In genomic region chr16:58392215-58393137, GRCh38 we compare ENCODE assay signal across 8 cellular contexts. TPM values are rescaled to one million over a fixed set of nuclear protein-coding genes. Genes with fewer than 3 reads are reported as not detected.
DNase-seq lines count a peak whose midpoint lies in the region; ATAC-seq, FAIRE-seq and TF ChIP-seq lines count a peak whose summit lies in the region.

TSS of gene GINS3 (plus strand) at chr16:58392471. CDS start at chr16:58392602, 131 bp downstream.

- no peaks in the 10 kb centered on the region; the same call in 1 of the 2 replicates for H3K27me3 ChIP-seq in BJ (ENCODE audit: control insufficient read depth, insufficient read depth, low read length)
- no peaks in the 10 kb centered on the region; a peak in 1 of 5 replicates for H3K27me3 ChIP-seq in HepG2 (ENCODE audit: control insufficient read depth in 1 of 2, insufficient read depth in 2 of 2, low read length in 2 of 2)

- FAIRE-seq in HepG2 (lab: Jason Lieb, UNC): peak; percentile 46

- TF ChIP-seq EP300 in HepG2 (IDR thresholded peaks at IDR 0.05; ENCODE audit: low read depth in 2 of 2, low read length in 2 of 2): peak in 1 of 2 experiments; percentile 43; a peak in 1 of 4 replicates
- peak; percentile 42; the same call in 1 of the 2 replicates for TF ChIP-seq EP300 in HepG2 (CRISPR knock-in tag; IDR thresholded peaks at IDR 0.05; ENCODE audit: borderline replicate concordance)

- peaks cover 1% of the 10 kb centered on the region for H3K9me3 Mint-ChIP-seq in activated CD4-positive, alpha-beta T cell treated with anti-CD3 and anti-CD28 coated beads, Interleukin-2, amount 10 ng/mL, durations not matched to agents 7 days and 5 days

- CTCF ChIA-PET in BJ (lab: Yijun Ruan, JAX) (interaction anchor here (0.7 to 2.0 kb wide), 3 partner anchors 10 to 95 kb away, joined by 3 to 6 read pairs (median 3); no protein-coding TSS in a partner anchor), HepG2 (lab: Yijun Ruan, JAX; ENCODE audit: low intra/inter-chr PET ratio, low total read pairs) (no interaction called here)
- CTCF ChIA-PET in activated CD4-positive, alpha-beta T cell treated with anti-CD3 and anti-CD28 coated beads, Interleukin-2, amount 10 ng/mL, durations not matched to agents 7 days and 5 days (lab: Charles Lee): interaction anchor here (0.9 to 1.8 kb wide), 3 partner anchors 18 to 338 kb away, joined by 3 to 4 read pairs (median 3); no protein-coding TSS in a partner anchor

- H3K27ac Mint-ChIP-seq in activated CD4-positive, alpha-beta T cell treated with anti-CD3 and anti-CD28 coated beads, Interleukin-2, amount 10 ng/mL, durations not matched to agents 7 days and 5 days: peak within 1 kb of the TSS; percentile 99

- 1% methylated on average over 53 of the region's 67 CpGs for WGBS in HepG2 (ENCODE audit: low lambda C conversion rate)

- H3K36me3 Mint-ChIP-seq in activated CD4-positive, alpha-beta T cell treated with anti-CD3 and anti-CD28 coated beads, Interleukin-2, amount 10 ng/mL, durations not matched to agents 7 days and 5 days (ENCODE audit: low read depth): peaks cover 18% of the 10 kb centered on the region

- peak within 1 kb of the TSS; percentile 82 for H3K9ac ChIP-seq in HepG2 (ENCODE audit: insufficient read depth, low read depth, low read length)

- H3K4me3 Mint-ChIP-seq in activated CD4-positive, alpha-beta T cell treated with anti-CD3 and anti-CD28 coated beads, Interleukin-2, amount 10 ng/mL, durations not matched to agents 7 days and 5 days: peak within 1 kb of the TSS; percentile 100

- H3K36me3 ChIP-seq in BJ (ENCODE audit: control insufficient read depth, insufficient read depth, low read length) (no peaks in the 10 kb centered on the region), HepG2 (replicated peaks in 1 of 2; ENCODE audit: control insufficient read depth in 1 of 2, insufficient read depth in 2 of 2, low read length in 2 of 2) (no peaks in the 10 kb centered on the region)

- ATAC-seq in HG03460 (IDR thresholded peaks at IDR 0.05; ENCODE audit: unreplicated experiment) (peak; percentile 98), HepG2 (peak; percentile 99)

- POLR2A ChIA-PET in BJ (lab: Charles Lee) (no interaction called here), HepG2 (lab: Yijun Ruan, JAX) (interaction anchor here (1.0 to 1.6 kb wide), 6 partner anchors 9 to 368 kb away, joined by 3 to 5 read pairs (median 4); partner anchors contain the start of genes GOT2 and SLC38A7)
- POLR2A ChIA-PET in activated CD4-positive, alpha-beta T cell treated with anti-CD3 and anti-CD28 coated beads, Interleukin-2, amount 10 ng/mL, durations not matched to agents 7 days and 5 days (lab: Charles Lee): no interaction called here

- no peaks in the 10 kb centered on the region for H3K9me3 ChIP-seq in HepG2 (ENCODE audit: low read length)

- no peaks in the 10 kb centered on the region for H4K20me1 ChIP-seq in HepG2 (ENCODE audit: insufficient read depth, low read length)

- peak within 1 kb of the TSS; percentile 76 for H3K27ac ChIP-seq in HepG2 (ENCODE audit: extremely low read length, insufficient read depth, low read length)

- no peak; the same call in 1 of the 2 replicates for TF ChIP-seq RAD21 in HepG2 (CRISPR knock-in tag; IDR thresholded peaks at IDR 0.05)

- H3K27me3 Mint-ChIP-seq in activated CD4-positive, alpha-beta T cell treated with anti-CD3 and anti-CD28 coated beads, Interleukin-2, amount 10 ng/mL, durations not matched to agents 7 days and 5 days: peaks cover 10% of the 10 kb centered on the region

- H3K79me2 ChIP-seq in HepG2 (ENCODE audit: insufficient read depth, low read length): peaks cover 11% of the 10 kb centered on the region

- peaks cover 25% of the 10 kb centered on the region for H3K4me1 Mint-ChIP-seq in activated CD4-positive, alpha-beta T cell treated with anti-CD3 and anti-CD28 coated beads, Interleukin-2, amount 10 ng/mL, durations not matched to agents 7 days and 5 days

- H3K4me3 ChIP-seq in BJ (ENCODE audit: low read depth, low read length) (peak within 1 kb of the TSS; percentile 67), HepG2 (replicated peaks in 1 of 3; ENCODE audit: insufficient read depth in 1 of 3, low read depth in 2 of 3, low read length in 3 of 3) (peak within 1 kb of the TSS; percentile 85 to 97 (median 95))

- intact Hi-C loops in HepG2 (cut with micrococcal nuclease; ENCODE audit: unreplicated experiment): no loop called here

- in situ Hi-C loops in HepG2 (cut with HindIII; ENCODE audit: extremely low pct_ligation_motif_present, low pct_unique_long_range_greater_than_20kb): no loop called here

- TF ChIP-seq CTCF in BJ (IDR thresholded peaks at IDR 0.05; ENCODE audit: insufficient read depth, low read depth, low read length) (no peak), HepG2 (CRISPR knock-in tag; IDR thresholded peaks at IDR 0.05) (no peak)

- BruUV-seq in HepG2 (replicated peaks; lab: Mats Ljungman, UMichigan): TSS peak; percentile 100

- DNase-seq in BJ (ENCODE audit: low read depth): no peak
- DNase-seq in GM19240 (ENCODE audit: insufficient read length, low spot score): peak; percentile 96
- peak; percentile 65 to 83 for DNase-seq in NCI-H526 (lab: John Stamatoyannopoulos, UW)
- peak; percentile 90 for DNase-seq in activated CD4-positive, alpha-beta T cell treated with anti-CD3 and anti-CD28 coated beads, Interleukin-2, amount 10 ng/mL, durations not matched to agents 7 days and 5 days
- peak; percentile 84 for DNase-seq in dedifferentiated amniotic fluid mesenchymal stem cell (ENCODE audit: extremely low spot score)
- peak; percentile 86 for DNase-seq in HepG2 (ENCODE audit: low spot score)
- DNase-seq in stimulated activated CD4-positive, alpha-beta T cell treated with anti-CD3 and anti-CD28 coated beads, Interleukin-2, amount 100 ng/mL, for 48 hours: peak; percentile 79 to 82

- peak in 1 of 2 experiments; percentile 73; a peak in 3 of 4 replicates for TF ChIP-seq POLR2A in HepG2 (IDR thresholded peaks at IDR 0.05; ENCODE audit: insufficient read depth in 1 of 2, low read depth in 2 of 2, low read length in 2 of 2)

- peak within 1 kb of the TSS; percentile 92 for H2AFZ ChIP-seq in HepG2 (ENCODE audit: low read length)

- peak within 1 kb of the TSS; percentile 75 for H3K4me2 ChIP-seq in HepG2 (ENCODE audit: low read depth, low read length)

- H3K4me1 ChIP-seq in HepG2 (ENCODE audit: insufficient read depth, low read length): peaks cover 29% of the 10 kb centered on the region

TF ChIP-seq in HepG2, 621 proteins besides CTCF, POLR2A, EP300 and RAD21 (continues in another document):
- TF ChIP-seq TRIM24 (CRISPR knock-in tag; IDR thresholded peaks at IDR 0.05) (peak; percentile 69; the same call in 1 of the 2 replicates), HOXA5 (CRISPR knock-in tag; IDR thresholded peaks at IDR 0.05) (peak; percentile 54), ZSCAN20 (CRISPR knock-in tag; IDR thresholded peaks at IDR 0.05; ENCODE audit: borderline replicate concordance) (peak; percentile 100), ZNF777 (CRISPR knock-in tag; IDR thresholded peaks at IDR 0.05) (no peak), ZNF556 (CRISPR knock-in tag; IDR thresholded peaks at IDR 0.05; ENCODE audit: borderline replicate concordance) (0 out of 2 replicates have a peak, but pooled peaks have one; percentile 71), THAP9 (CRISPR knock-in tag; IDR thresholded peaks at IDR 0.05; ENCODE audit: borderline replicate concordance) (peak; percentile 95)

RNA-seq across cellular contexts. Expression of gene GINS3, which starts in this region (rescaled TPM):
- polyA plus RNA-seq in BJ (2011; rRNA removed) (4.6 and 5.5 TPM in 2 replicates), HepG2 (2011; rRNA removed) (5.4 and 6.5 TPM in 2 replicates)
- 2.8 and 4.6 TPM in 2 replicates for polyA minus RNA-seq in BJ (2011; rRNA and poly(A)+ RNA removed)
- 10 to 100 TPM; 16.9 to 20.3 TPM for total RNA-seq in activated CD4-positive, alpha-beta T cell treated with anti-CD3 and anti-CD28 coated beads, Interleukin-2, amount 10 ng/mL, durations not matched to agents 7 days and 5 days
- 19.3 and 28.4 TPM in 2 replicates for total RNA-seq in HepG2 (2016; rRNA removed; fragmentation: Illumina TruSeq; extraction: Trizol)
- total RNA-seq in HepG2 (2016; cell fraction: cytosol; rRNA removed; fragmentation: Illumina TruSeq; extraction: Trizol; ENCODE audit: low read depth): 4.4 and 4.7 TPM in 2 replicates
- total RNA-seq in HepG2 (2016; cell fraction: insoluble cytoplasmic fraction; rRNA removed; fragmentation: Illumina TruSeq; extraction: Trizol): 20.6 and 28.8 TPM in 2 replicates
- total RNA-seq in HepG2 (2016; cell fraction: membrane; rRNA removed; fragmentation: Illumina TruSeq; extraction: Trizol): 12.4 TPM in 2 replicates
- 10.8 and 11.4 TPM in 2 replicates for total RNA-seq in HepG2 (2016; cell fraction: nucleus; rRNA removed; fragmentation: Illumina TruSeq; extraction: Trizol)
- 4.5 and 4.8 TPM in 2 replicates for polyA plus RNA-seq in HepG2 (2011; cell fraction: cytosol; rRNA removed)
- 2.4 and 3.0 TPM in 2 replicates for polyA plus RNA-seq in HepG2 (2011; cell fraction: nucleus; rRNA removed)
- polyA plus RNA-seq in HepG2 (2012): 2.6 and 4.9 TPM in 2 replicates
- polyA plus RNA-seq in HepG2 (2016; cell fraction: cytosol; fragmentation: Illumina TruSeq; extraction: Trizol; ENCODE audit: low read depth): 2.3 and 2.7 TPM in 2 replicates
- polyA plus RNA-seq in HepG2 (2016; cell fraction: insoluble cytoplasmic fraction; fragmentation: Illumina TruSeq; extraction: Trizol; ENCODE audit: low read depth): 32.3 and 33.0 TPM in 2 replicates
- polyA plus RNA-seq in HepG2 (2016; cell fraction: membrane; fragmentation: Illumina TruSeq; extraction: Trizol; ENCODE audit: low read depth): 5.0 and 6.1 TPM in 2 replicates
- 13.6 and 14.2 TPM in 2 replicates for polyA plus RNA-seq in HepG2 (2016; cell fraction: nucleus; fragmentation: Illumina TruSeq; extraction: Trizol; ENCODE audit: insufficient read depth, low read depth)
- 6.5 and 30.3 TPM in 2 replicates for polyA minus RNA-seq in HepG2 (2011; rRNA and poly(A)+ RNA removed; ENCODE audit: low replicate concordance)
- polyA minus RNA-seq in HepG2 (2011; cell fraction: cytosol; rRNA and poly(A)+ RNA removed): 2.4 and 3.4 TPM in 2 replicates
- polyA minus RNA-seq in HepG2 (2011; cell fraction: nucleus; rRNA and poly(A)+ RNA removed): 3.1 and 3.5 TPM in 2 replicates
